Comparison of ENCODE assay signal across 1 cellular context in genomic region chr18:55088000-55088401, GRCh38.
TF ChIP-seq lines count a peak whose summit lies in the region.

No MANE protein-coding gene starts in this region.

TF ChIP-seq in WTC11, 78 proteins besides CTCF, POLR2A, EP300 and RAD21 (continued from another document):
- no peak for TF ChIP-seq ZNF281 (CRISPR knock-in tag; IDR thresholded peaks at IDR 0.05)
TF ChIP-seq in WTC11: peak in this region for 0.
